16 cellular contexts compared by ENCODE assay signal in the genomic region with DNA sequence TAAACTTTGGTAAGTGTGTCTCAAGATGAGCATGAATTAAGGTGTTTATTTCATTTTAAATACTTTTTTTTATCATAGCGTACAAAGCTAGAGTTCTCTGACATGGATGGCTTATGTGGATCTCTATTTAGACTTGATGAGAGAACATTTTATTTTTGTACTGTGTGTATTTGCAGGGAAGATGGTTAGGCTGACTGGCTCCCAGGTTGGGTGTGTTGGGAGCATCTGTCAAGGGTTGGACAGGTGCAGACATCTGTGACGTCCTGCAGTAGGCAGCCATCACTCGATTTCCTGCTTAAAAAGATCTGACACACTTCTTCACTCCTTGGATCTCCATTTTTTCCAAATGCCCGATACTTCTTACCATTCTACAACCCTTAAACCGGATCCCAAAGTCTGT.
"Had no signal": no experiment of that assay in that cellular context is flagged by ENCODE, and none has a peak within 500 bp of the region (broad histone marks: within the 10 kb centered on the region; RNA-seq: fewer than 3 reads in every experiment).

No MANE protein-coding gene starts in this region.

- DNase-seq: activated CD4-positive, alpha-beta T cell treated with anti-CD3 and anti-CD28 coated beads, Interleukin-2, amount 50 U/mL, for 1 hour; activated naive CD4-positive, alpha-beta T cell treated with anti-CD3 and anti-CD28 coated beads for 36 hours; activated T-cell treated with anti-CD3 and anti-CD28 coated beads for 4 hours; cortex of kidney; effector CD8-positive, alpha-beta T cell; esophagus squamous epithelium; immature natural killer cell; pancreas; stimulated activated CD4-positive, alpha-beta T cell treated with anti-CD3 and anti-CD28 coated beads, Interleukin-15, amount 100 ng/mL, for 24 hours; stimulated activated CD4-positive, alpha-beta T cell treated with anti-CD3 and anti-CD28 coated beads, Interleukin-4, amount 100 ng/mL, for 1 hour; stimulated activated naive B cell treated with anti-CD40 and anti-IgM and Interleukin-4, amounts not matched to agents 10 μg/mL and 1 μg/mL and 100 μg/mL, for 72 hours; upper lobe of left lung had no signal

- H3K9me3 Mint-ChIP-seq: activated naive CD4-positive, alpha-beta T cell treated with anti-CD3 and anti-CD28 coated beads for 36 hours; immature natural killer cell; mesothelial cell of epicardium; stimulated activated naive B cell treated with anti-CD40 and anti-IgM and Interleukin-4, amounts not matched to agents 10 μg/mL and 1 μg/mL and 100 μg/mL, for 72 hours had no signal

- H3K27ac ChIP-seq: cardiac muscle cell, esophagus squamous epithelium, pancreas, skin epidermis, upper lobe of left lung had no signal

- H3K9me3 ChIP-seq: esophagus squamous epithelium, pancreas, upper lobe of left lung had no signal

- H3K36me3 Mint-ChIP-seq: immature natural killer cell; mesothelial cell of epicardium; stimulated activated naive B cell treated with anti-CD40 and anti-IgM and Interleukin-4, amounts not matched to agents 10 μg/mL and 1 μg/mL and 100 μg/mL, for 72 hours had no signal

- H3K27me3 ChIP-seq: cardiac muscle cell, esophagus squamous epithelium, pancreas, upper lobe of left lung had no signal

- H3K27ac Mint-ChIP-seq: activated naive CD4-positive, alpha-beta T cell treated with anti-CD3 and anti-CD28 coated beads for 36 hours; immature natural killer cell; mesothelial cell of epicardium; stimulated activated naive B cell treated with anti-CD40 and anti-IgM and Interleukin-4, amounts not matched to agents 10 μg/mL and 1 μg/mL and 100 μg/mL, for 72 hours had no signal

- H3K4me3 ChIP-seq: cardiac muscle cell, esophagus squamous epithelium, lung, pancreas, skin epidermis, upper lobe of left lung had no signal

- H3K36me3 ChIP-seq: cardiac muscle cell, esophagus squamous epithelium, pancreas, upper lobe of left lung had no signal

- H3K4me1 ChIP-seq: esophagus squamous epithelium, pancreas, upper lobe of left lung had no signal

- H3K4me3 Mint-ChIP-seq: activated naive CD4-positive, alpha-beta T cell treated with anti-CD3 and anti-CD28 coated beads for 36 hours; immature natural killer cell; mesothelial cell of epicardium; stimulated activated naive B cell treated with anti-CD40 and anti-IgM and Interleukin-4, amounts not matched to agents 10 μg/mL and 1 μg/mL and 100 μg/mL, for 72 hours had no signal

- H3K4me1 Mint-ChIP-seq: immature natural killer cell, mesothelial cell of epicardium had no signal
